ENCODE assay signal across 15 cellular contexts in genomic region chr2:21759819-21760218, GRCh38.
DNase-seq lines count a peak whose midpoint lies in the region; ATAC-seq lines count a peak whose summit lies in the region.
"Had no signal": no experiment of that assay in that cellular context is flagged by ENCODE, and none has a peak within 500 bp of the region (broad histone marks: within the 10 kb centered on the region; RNA-seq: fewer than 3 reads in every experiment).

No MANE protein-coding gene starts in this region.

- peaks cover 9 to 10% of the 10 kb centered on the region in 2 donors for H3K9me3 Mint-ChIP-seq in activated T-cell treated with anti-CD3 and anti-CD28 coated beads, Interleukin-2, amount 50 U/mL, for 72 hours

- H3K4me1 Mint-ChIP-seq in activated T-cell treated with anti-CD3 and anti-CD28 coated beads, Interleukin-2, amount 50 U/mL, for 72 hours (ENCODE audit: low read depth), result no peaks in the 10 kb centered on the region
- H3K4me1 Mint-ChIP-seq: CD8-positive, alpha-beta memory T cell had no signal

- no peak overlapping the region for H3K4me3 ChIP-seq in HAP-1
- H3K4me3 ChIP-seq: A549 had no signal

- in situ Hi-C loops in HAP-1 (cut with MboI; ENCODE audit: low sequenced_read_pairs), result no loop called here
- in situ Hi-C loops in KBM-7 (cut with MboI; ENCODE audit: low pct_unique_long_range_greater_than_20kb, low sequenced_read_pairs), result no loop called here

- H3K36me3 ChIP-seq in HAP-1 (replicated peaks), result no peaks in the 10 kb centered on the region
- H3K36me3 ChIP-seq: BE2C had no signal

- ATAC-seq in activated T-cell treated with anti-CD3 and anti-CD28 coated beads, Interleukin-2, amount 50 U/mL, for 72 hours (replicated peaks in 1 of 2), result no peak
- no peak for ATAC-seq in HG03159 (IDR thresholded peaks at IDR 0.05; ENCODE audit: unreplicated experiment)
- ATAC-seq: A549, HCT116 had no signal

- no peak overlapping the region for H3K27ac Mint-ChIP-seq in activated T-cell treated with anti-CD3 and anti-CD28 coated beads, Interleukin-2, amount 50 U/mL, for 72 hours
- H3K27ac Mint-ChIP-seq: CD8-positive, alpha-beta memory T cell had no signal

- no peaks in the 10 kb centered on the region for H3K4me1 ChIP-seq in HAP-1
- H3K4me1 ChIP-seq: A549, BE2C had no signal

- no peaks in the 10 kb centered on the region for H3K27me3 Mint-ChIP-seq in activated T-cell treated with anti-CD3 and anti-CD28 coated beads, Interleukin-2, amount 50 U/mL, for 72 hours (ENCODE audit: low read depth)

- no peaks in the 10 kb centered on the region for H3K9me3 ChIP-seq in HAP-1
- H3K9me3 ChIP-seq: BE2C, Caco-2 had no signal

- no peaks in the 10 kb centered on the region; the same call in 1 of the 2 replicates for H3K27me3 ChIP-seq in HAP-1 (ENCODE audit: low read depth)
- H3K27me3 ChIP-seq: BE2C had no signal

- DNase-seq in M059J (ENCODE audit: low read depth) (peak; percentile 15), NOMO-1 (lab: John Stamatoyannopoulos, UW; ENCODE audit: unreplicated experiment in 2 of 2) (peak; percentile 52 to 72), OCI-M1 (lab: John Stamatoyannopoulos, UW) (peak; percentile 1), myocyte (ENCODE audit: low read depth) (peak; percentile 34), HAP-1 (ENCODE audit: low spot score in 2 of 2) (no peak), KBM-7 (no peak)
- DNase-seq in activated T-cell treated with anti-CD3 and anti-CD28 coated beads, Interleukin-2, amount 50 U/mL, for 72 hours, result no peak
- DNase-seq: BE2C; Caco-2; CD8-positive, alpha-beta memory T cell; DND-41; GF-D8 had no signal

- H3K4me3 Mint-ChIP-seq in activated T-cell treated with anti-CD3 and anti-CD28 coated beads, Interleukin-2, amount 50 U/mL, for 72 hours, result no peak overlapping the region
- H3K4me3 Mint-ChIP-seq: CD8-positive, alpha-beta memory T cell had no signal

- peaks cover 0 to 1% of the 10 kb centered on the region in 2 donors for H3K36me3 Mint-ChIP-seq in activated T-cell treated with anti-CD3 and anti-CD28 coated beads, Interleukin-2, amount 50 U/mL, for 72 hours (ENCODE audit: insufficient read depth in 2 of 2)
- H3K36me3 Mint-ChIP-seq: CD8-positive, alpha-beta memory T cell had no signal

Comparison
In these comparisons a context has a peak if more than half of its experiments do, and no peak if none do; other contexts are left out.
1. DNase-seq: peak in M059J (single experiment), NOMO-1 (2 of 2), OCI-M1 (single experiment) and myocyte (single experiment); none in activated T-cell treated with anti-CD3 and anti-CD28 coated beads, Interleukin-2, amount 50 U/mL, for 72 hours (0 of 2), HAP-1 (0 of 2) and KBM-7 (single experiment).